In genomic region chr21:41973861-41974751, GRCh38 we compare ENCODE assay signal across 8 cellular contexts. TPM values are rescaled to one million over a fixed set of nuclear protein-coding genes. Genes with fewer than 3 reads are reported as not detected.
DNase-seq lines count a peak whose midpoint lies in the region; ATAC-seq and TF ChIP-seq lines count a peak whose summit lies in the region.

No MANE protein-coding gene starts in this region.

- H3K36me3 ChIP-seq in IMR-90 (ENCODE audit: control insufficient read depth, insufficient read depth, low read length) (no peaks in the 10 kb centered on the region), left lung (no peaks in the 10 kb centered on the region)

- 0 out of 2 replicates have a peak overlapping the region, but pooled peaks have one; percentile 20 for H2BK120ac ChIP-seq in IMR-90 (ENCODE audit: low read depth, low read length)

- WGBS in IMR-90 (ENCODE audit: extremely low coverage in 2 of 2, insufficient read length in 1 of 2), 2 experiments, result 78% methylated on average over 8 of the region's 14 CpGs; no CpG with 5 or more reads in 1 of the 2 experiments

- no peak overlapping the region for H2AK9ac ChIP-seq in IMR-90 (replicated peaks; ENCODE audit: low read depth, low read length, poor library complexity)

- no peak overlapping the region for H3K18ac ChIP-seq in IMR-90 (ENCODE audit: low read depth, low read length)

- peaks cover 9% of the 10 kb centered on the region for H3K4me1 Mint-ChIP-seq in activated naive CD8-positive, alpha-beta T cell treated with anti-CD3 and anti-CD28 coated beads for 36 hours

- peak overlapping the region; percentile 21; the same call in 1 of the 2 replicates for H2AK5ac ChIP-seq in IMR-90 (ENCODE audit: low read depth, low read length)

- H2BK20ac ChIP-seq in IMR-90 (ENCODE audit: low read depth, low read length), result no peak overlapping the region

- peaks cover 1% of the 10 kb centered on the region for H3K9me3 Mint-ChIP-seq in activated naive CD8-positive, alpha-beta T cell treated with anti-CD3 and anti-CD28 coated beads for 36 hours

- no peaks in the 10 kb centered on the region for H3K27me3 Mint-ChIP-seq in activated naive CD8-positive, alpha-beta T cell treated with anti-CD3 and anti-CD28 coated beads for 36 hours

- H3K9ac ChIP-seq in IMR-90 (ENCODE audit: low read depth, low read length), result no peak overlapping the region

- H3K4me3 ChIP-seq in IMR-90 (ENCODE audit: insufficient read depth, low read depth, low read length), result no peak overlapping the region
- H3K4me3 ChIP-seq in left lung, result no peak overlapping the region

- H3K4me1 ChIP-seq in IMR-90 (ENCODE audit: control insufficient read depth, insufficient read depth, low read length), result no peaks in the 10 kb centered on the region
- H3K4me1 ChIP-seq in left lung, result peaks cover 0 to 10% of the 10 kb centered on the region in 2 donors

- CTCF ChIA-PET in IMR-90 (lab: Yijun Ruan, JAX), result interaction anchor here (0.7 kb wide), 1 partner anchor 65 kb away, joined by 3 read pairs; no protein-coding TSS in a partner anchor

- peak overlapping the region; percentile 38 for H2AFZ ChIP-seq in IMR-90 (replicated peaks; ENCODE audit: low read length, poor library complexity)

- no peak for TF ChIP-seq RAD21 in IMR-90 (IDR thresholded peaks at IDR 0.05; ENCODE audit: low read length)

- H4K5ac ChIP-seq in IMR-90 (ENCODE audit: low read depth, low read length), result no peak overlapping the region

- dilution Hi-C loops in IMR-90 (cut with HindIII; ENCODE audit: low sequenced_read_pairs, unreplicated experiment), result no loop called here

- no peak overlapping the region for H3K27ac ChIP-seq in IMR-90 (ENCODE audit: insufficient read depth, low read length)
- H3K27ac ChIP-seq in left lung, result no peak overlapping the region

- H2BK5ac ChIP-seq in IMR-90 (ENCODE audit: low read depth, low read length, poor library complexity, severe bottlenecking), result no peak overlapping the region

- no peak overlapping the region for H3K56ac ChIP-seq in IMR-90 (ENCODE audit: extremely low read depth, insufficient read depth, low read length)

- H4K91ac ChIP-seq in IMR-90 (ENCODE audit: insufficient read depth, low read depth, low read length), result no peak overlapping the region

- no peak for TF ChIP-seq POLR2A in IMR-90 (IDR thresholded peaks at IDR 0.05; ENCODE audit: low read depth, low read length)

- no peaks in the 10 kb centered on the region for H3K79me1 ChIP-seq in IMR-90 (ENCODE audit: low read depth in 1 of 2, low read length in 2 of 2)

- POLR2A ChIA-PET in IMR-90 (lab: Charles Lee; ENCODE audit: unreplicated experiment), result no interaction called here

- H4K8ac ChIP-seq in IMR-90 (ENCODE audit: low read depth in 2 of 2, low read length in 2 of 2), result no peak overlapping the region

- H3K9me3 ChIP-seq in IMR-90 (ENCODE audit: control insufficient read depth, insufficient read depth, low read length) (no peaks in the 10 kb centered on the region), left lung (no peaks in the 10 kb centered on the region)

- peak; percentile 42 for DNase-seq in COLO829 (ENCODE audit: low spot score)
- peak; percentile 5 for DNase-seq in IMR-90
- DNase-seq in activated naive CD8-positive, alpha-beta T cell treated with anti-CD3 and anti-CD28 coated beads for 36 hours, result no peak
- DNase-seq in left lung, result peak; percentile 34 to 41
- no peak for DNase-seq in NCI-H82 (lab: John Stamatoyannopoulos, UW)
- DNase-seq in cerebellar nuclear complex (lab: John Stamatoyannopoulos, UW), result no peak
- DNase-seq in SK-N-DZ (ENCODE audit: low spot score), result no peak
- DNase-seq in amygdala (lab: John Stamatoyannopoulos, UW), result no peak

- H3K27me3 ChIP-seq in IMR-90 (ENCODE audit: control insufficient read depth, insufficient read depth, low read length) (no peaks in the 10 kb centered on the region), left lung (no peaks in the 10 kb centered on the region)

- TF ChIP-seq CTCF in IMR-90 (conservative IDR thresholded peaks at IDR 0.05; ENCODE audit: low read depth, low read length) (peak; percentile 9; the same call in 1 of the 2 replicates), left lung (IDR thresholded peaks at IDR 0.05) (no peak)

- H3K4me2 ChIP-seq in IMR-90 (ENCODE audit: low read depth, low read length), result no peak overlapping the region

- no TSS peak for BruUV-seq in IMR-90 (replicated peaks; lab: Mats Ljungman, UMichigan)

- H3K27ac Mint-ChIP-seq in activated naive CD8-positive, alpha-beta T cell treated with anti-CD3 and anti-CD28 coated beads for 36 hours, result peak overlapping the region; percentile 56

- no peak overlapping the region for H3K4ac ChIP-seq in IMR-90 (ENCODE audit: low read depth, low read length)

- H3K36me3 Mint-ChIP-seq in activated naive CD8-positive, alpha-beta T cell treated with anti-CD3 and anti-CD28 coated beads for 36 hours, result peaks cover 3% of the 10 kb centered on the region

- intact Hi-C loops in IMR-90 (cut with micrococcal nuclease), result no loop called here
- intact Hi-C loops in left lung (cut with DNase I), result no loop called here

- no peak overlapping the region for H3K14ac ChIP-seq in IMR-90 (replicated peaks; ENCODE audit: low read depth, low read length)

- peaks cover 2% of the 10 kb centered on the region; the same call in 1 of the 2 replicates for H3K9me1 ChIP-seq in IMR-90 (ENCODE audit: insufficient read depth, low read length)

- H3K23ac ChIP-seq in IMR-90 (ENCODE audit: low read depth, low read length), result no peak overlapping the region

- H3K4me3 Mint-ChIP-seq in activated naive CD8-positive, alpha-beta T cell treated with anti-CD3 and anti-CD28 coated beads for 36 hours, result peak overlapping the region; percentile 55

- in situ Hi-C loops in IMR-90 (cut with MboI; ENCODE audit: low sequenced_read_pairs), result no loop called here

- H2BK15ac ChIP-seq in IMR-90 (ENCODE audit: low read depth, low read length), result no peak overlapping the region

- ATAC-seq in IMR-90 (ENCODE audit: low read depth), result no peak
- peak; percentile 49 for ATAC-seq in left lung

- no peaks in the 10 kb centered on the region for H4K20me1 ChIP-seq in IMR-90 (ENCODE audit: insufficient read depth, low read length)

TF ChIP-seq in IMR-90, 13 proteins besides CTCF, POLR2A, EP300 and RAD21:
- TF ChIP-seq ELK1 (IDR thresholded peaks at IDR 0.05; ENCODE audit: borderline replicate concordance, low read depth, low read length), result no peak
- no peak for TF ChIP-seq MAFK (IDR thresholded peaks at IDR 0.05; ENCODE audit: low read depth, low read length)
- no peak for TF ChIP-seq CEBPB (IDR thresholded peaks at IDR 0.05; ENCODE audit: low read depth, low read length)
- no peak for TF ChIP-seq RCOR1 (IDR thresholded peaks at IDR 0.05; ENCODE audit: insufficient replicate concordance, low read length)
- no peak for TF ChIP-seq BHLHE40 (IDR thresholded peaks at IDR 0.05; ENCODE audit: low read depth, low read length)

RNA-seq across cellular contexts. Expression of gene C2CD2, which starts 20.3 kb away (rescaled TPM):
- 19.4 and 25.3 TPM in 2 replicates for total RNA-seq in IMR-90 (2012; rRNA removed)
- polyA plus RNA-seq in IMR-90 (2012; rRNA removed), result 10.6 and 15.6 TPM in 2 replicates
- 5.8 and 8.5 TPM in 2 replicates for polyA plus RNA-seq in IMR-90 (2012; cell fraction: cytosol; rRNA removed)
- 28.1 and 43.3 TPM in 2 replicates for polyA plus RNA-seq in IMR-90 (2012; cell fraction: nucleus; rRNA removed; ENCODE audit: low replicate concordance)
- total RNA-seq in activated naive CD8-positive, alpha-beta T cell treated with anti-CD3 and anti-CD28 coated beads for 36 hours, result 1 to 10 TPM; 6.3 to 7.6 TPM
- 10 to 100 TPM; 19.4 to 22.0 TPM for total RNA-seq in left lung
- polyA plus RNA-seq in SK-N-DZ (2014; cell fraction: cytosol; rRNA removed), result 4.1 and 4.3 TPM in 2 replicates
- 5.5 and 5.8 TPM in 2 replicates for polyA plus RNA-seq in SK-N-DZ (2014; cell fraction: nucleus; rRNA removed)

RNA-seq across cellular contexts. Expression of gene ZBTB21, which starts 36.1 kb away (rescaled TPM):
- 12.0 and 13.6 TPM in 2 replicates for total RNA-seq in IMR-90 (2012; rRNA removed)
- polyA plus RNA-seq in IMR-90 (2012; rRNA removed), result 6.8 and 7.8 TPM in 2 replicates
- 2.4 and 2.8 TPM in 2 replicates for polyA plus RNA-seq in IMR-90 (2012; cell fraction: cytosol; rRNA removed)
- 4.6 and 22.7 TPM in 2 replicates for polyA plus RNA-seq in IMR-90 (2012; cell fraction: nucleus; rRNA removed; ENCODE audit: low replicate concordance)
- 10 to 100 TPM; 29.6 to 29.7 TPM for total RNA-seq in activated naive CD8-positive, alpha-beta T cell treated with anti-CD3 and anti-CD28 coated beads for 36 hours
- 10 to 100 TPM; 12.2 to 13.9 TPM for total RNA-seq in left lung
- polyA plus RNA-seq in SK-N-DZ (2014; cell fraction: cytosol; rRNA removed), result 4.3 and 6.2 TPM in 2 replicates
- polyA plus RNA-seq in SK-N-DZ (2014; cell fraction: nucleus; rRNA removed), result 3.1 and 3.9 TPM in 2 replicates

Comparison
In these comparisons a context has a peak if more than half of its experiments do, and no peak if none do; other contexts are left out.
1. DNase-seq: peak in COLO829 (single experiment), IMR-90 (single experiment) and left lung (2 of 2); none in activated naive CD8-positive, alpha-beta T cell treated with anti-CD3 and anti-CD28 coated beads for 36 hours (single experiment), NCI-H82 (single experiment), cerebellar nuclear complex (0 of 2), SK-N-DZ (single experiment) and amygdala (0 of 56).